Comparison of ENCODE assay signal across 1 cellular context in the genomic region with DNA sequence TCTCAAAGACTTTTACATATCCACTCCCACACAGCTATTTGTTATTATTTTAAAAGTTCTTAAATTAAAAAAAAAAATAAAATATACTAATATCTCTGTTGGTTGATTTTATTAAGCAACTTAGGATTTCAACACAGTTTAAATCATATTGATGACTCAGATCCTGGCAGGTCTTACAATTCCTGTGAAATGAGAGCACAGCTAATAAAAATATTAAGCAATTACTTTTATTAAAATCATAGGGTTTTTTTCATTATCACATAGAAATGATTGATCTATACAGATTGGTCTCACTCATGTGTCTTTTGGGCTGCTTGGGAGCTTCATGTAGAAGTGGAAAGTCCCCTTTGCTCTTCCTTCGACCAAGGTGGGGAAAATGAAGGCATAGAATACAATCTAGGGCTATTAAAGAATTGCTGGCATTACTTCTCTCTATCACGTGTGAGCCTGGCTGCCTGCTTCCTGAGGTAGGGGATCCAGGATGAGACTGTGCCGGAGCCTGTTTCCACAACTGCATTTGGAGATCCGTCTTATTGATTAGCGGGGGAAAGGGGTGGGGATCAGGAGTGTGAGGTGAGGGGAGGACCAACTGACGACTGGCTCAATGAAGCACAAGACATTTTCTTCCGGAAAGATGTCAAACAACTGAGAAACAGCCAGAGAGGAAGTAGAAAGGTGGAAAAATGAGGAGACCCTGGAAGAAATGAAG.
TF ChIP-seq lines count a peak whose summit lies in the region.

No MANE protein-coding gene starts in this region.

TF ChIP-seq in A549, 52 proteins besides CTCF, POLR2A, EP300 and RAD21 (continued from another document):
- TF ChIP-seq, protein P1, sequence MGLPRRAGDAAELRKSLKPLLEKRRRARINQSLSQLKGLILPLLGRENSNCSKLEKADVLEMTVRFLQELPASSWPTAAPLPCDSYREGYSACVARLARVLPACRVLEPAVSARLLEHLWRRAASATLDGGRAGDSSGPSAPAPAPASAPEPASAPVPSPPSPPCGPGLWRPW (IDR thresholded peaks at IDR 0.05): peak; percentile 12; the same call in 1 of the 2 replicates
- no peak for TF ChIP-seq ESRRA (IDR thresholded peaks at IDR 0.05; ENCODE audit: borderline replicate concordance, low read length)
- TF ChIP-seq FOSL2 (IDR thresholded peaks at IDR 0.05): no peak
- TF ChIP-seq FOSL2 (CRISPR knock-in tag; IDR thresholded peaks at IDR 0.05): peak; percentile 65
- TF ChIP-seq HOXB13 (CRISPR knock-in tag; IDR thresholded peaks at IDR 0.05; ENCODE audit: low read depth): no peak
- no peak for TF ChIP-seq HOXB5 (CRISPR knock-in tag; IDR thresholded peaks at IDR 0.05)
- no peak for TF ChIP-seq ZSCAN20 (CRISPR knock-in tag; IDR thresholded peaks at IDR 0.05)
- TF ChIP-seq KDM5A (IDR thresholded peaks at IDR 0.05): no peak
- TF ChIP-seq BHLHE40 (IDR thresholded peaks at IDR 0.05; ENCODE audit: low read depth, low read length): no peak
- TF ChIP-seq RCOR1 (IDR thresholded peaks at IDR 0.05; ENCODE audit: low read depth, low read length): no peak
- TF ChIP-seq BCL3 (IDR thresholded peaks at IDR 0.05): 0 out of 3 replicates have a peak, but pooled peaks have one; percentile 2
- TF ChIP-seq EHF (CRISPR knock-in tag; IDR thresholded peaks at IDR 0.05): no peak
- peak; percentile 49; the same call in 1 of the 2 replicates for TF ChIP-seq JUNB (IDR thresholded peaks at IDR 0.05)
- no peak for TF ChIP-seq PHF8 (IDR thresholded peaks at IDR 0.05; ENCODE audit: borderline replicate concordance, low read depth)
- no peak for TF ChIP-seq RNF2 (IDR thresholded peaks at IDR 0.05; ENCODE audit: borderline replicate concordance, low read depth)
